In the genomic region with DNA sequence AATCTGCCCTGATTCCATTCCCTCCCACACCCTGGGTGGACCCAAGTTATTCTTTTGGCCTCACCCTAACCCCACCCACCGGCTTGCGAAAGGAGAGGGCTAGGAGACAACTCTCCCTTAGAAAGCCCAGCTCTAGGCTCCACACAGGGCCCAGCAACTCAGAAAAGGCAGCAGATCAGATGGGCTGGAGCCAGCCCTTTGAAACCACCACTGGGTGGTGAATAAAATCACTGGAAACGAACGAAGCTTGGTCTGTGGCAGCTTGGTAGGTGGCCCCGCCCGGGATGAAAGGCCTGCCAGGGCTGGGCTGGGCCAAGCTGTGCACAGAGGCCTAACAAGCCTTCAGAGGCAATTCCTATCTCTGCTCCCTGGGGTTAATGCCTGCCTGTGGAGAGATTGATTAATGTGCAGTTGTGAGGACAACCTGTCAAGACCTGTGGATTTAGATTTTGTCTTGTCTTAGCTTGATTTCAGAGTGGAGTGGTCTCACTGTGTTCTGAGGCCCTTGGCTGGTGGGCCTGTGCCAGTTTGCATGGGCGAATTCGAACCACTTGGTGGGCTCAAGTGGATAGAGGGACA, we compare ENCODE assay signal across 10 cellular contexts. TPM values are rescaled to one million over a fixed set of nuclear protein-coding genes. Genes with fewer than 3 reads are reported as not detected.
A peak's percentile ranks its signal among the peaks of the same experiment; 100 is the strongest.
DNase-seq lines count a peak whose midpoint lies in the region; ATAC-seq, FAIRE-seq and TF ChIP-seq lines count a peak whose summit lies in the region.
"Had no signal": no experiment of that assay in that cellular context is flagged by ENCODE, and none has a peak within 500 bp of the region (broad histone marks: within the 10 kb centered on the region; RNA-seq: fewer than 3 reads in every experiment).

No MANE protein-coding gene starts in this region.

- peaks cover 93% of the 10 kb centered on the region for H3K4me1 Mint-ChIP-seq in activated CD4-positive, alpha-beta memory T cell treated with anti-CD3 and anti-CD28 coated beads, Interleukin-2, amount 10 ng/mL, durations not matched to agents 7 days and 5 days
- H3K4me1 Mint-ChIP-seq in stimulated activated naive B cell treated with anti-CD40 and anti-IgM and Interleukin-4, amounts not matched to agents 10 μg/mL and 1 μg/mL and 100 μg/mL, for 72 hours = peaks cover 64 to 94% of the 10 kb centered on the region in 2 donors
- peaks cover 17 to 75% (median 26%) of the 10 kb centered on the region in 4 donors for H3K4me1 Mint-ChIP-seq in naive thymus-derived CD8-positive, alpha-beta T cell

- FAIRE-seq in D721Med (lab: Jason Lieb, UNC) = no peak

- no peak overlapping the region for H3K4me3 Mint-ChIP-seq in activated CD4-positive, alpha-beta memory T cell treated with anti-CD3 and anti-CD28 coated beads, Interleukin-2, amount 10 ng/mL, durations not matched to agents 7 days and 5 days
- H3K4me3 Mint-ChIP-seq in stimulated activated naive B cell treated with anti-CD40 and anti-IgM and Interleukin-4, amounts not matched to agents 10 μg/mL and 1 μg/mL and 100 μg/mL, for 72 hours = no peak overlapping the region
- no peak overlapping the region for H3K4me3 Mint-ChIP-seq in naive thymus-derived CD8-positive, alpha-beta T cell

- 46% methylated on average over 8 of the region's 8 CpGs for WGBS in right cardiac atrium

- H3K9me3 ChIP-seq in HUES6 (ENCODE audit: control insufficient read depth, insufficient read depth, low read depth, low read length) (no peaks in the 10 kb centered on the region), right cardiac atrium (ENCODE audit: control insufficient read depth, low read length) (no peaks in the 10 kb centered on the region), SJCRH30 (replicated peaks) (no peaks in the 10 kb centered on the region)

- no peak overlapping the region; the same call in 1 of the 2 replicates for H3K27ac ChIP-seq in HUES6 (ENCODE audit: low read depth, low read length)
- H3K27ac ChIP-seq in right cardiac atrium (ENCODE audit: low read length) = peak overlapping the region; percentile 40
- no peak overlapping the region for H3K27ac ChIP-seq in SJCRH30

- no peaks in the 10 kb centered on the region for H3K36me3 Mint-ChIP-seq in activated CD4-positive, alpha-beta memory T cell treated with anti-CD3 and anti-CD28 coated beads, Interleukin-2, amount 10 ng/mL, durations not matched to agents 7 days and 5 days (ENCODE audit: low read depth)
- H3K36me3 Mint-ChIP-seq in stimulated activated naive B cell treated with anti-CD40 and anti-IgM and Interleukin-4, amounts not matched to agents 10 μg/mL and 1 μg/mL and 100 μg/mL, for 72 hours = peaks cover 0 to 1% of the 10 kb centered on the region in 2 donors
- no peaks in the 10 kb centered on the region for H3K36me3 Mint-ChIP-seq in naive thymus-derived CD8-positive, alpha-beta T cell

- H3K4me1 ChIP-seq in HUES6 (ENCODE audit: control insufficient read depth, insufficient read depth, low read length) (peaks cover 60% of the 10 kb centered on the region), right cardiac atrium (ENCODE audit: control insufficient read depth, insufficient read depth, low read length) (peaks cover 10% of the 10 kb centered on the region), SJCRH30 (peaks cover 9% of the 10 kb centered on the region)

- intact Hi-C loops in right cardiac atrium (cut with DNase I) = loop anchor here in 1 of 4 donors (5.0 kb wide), 1 partner anchor 36 kb away; no protein-coding TSS in a partner anchor

- peak overlapping the region; percentile 76 for H3K27ac Mint-ChIP-seq in activated CD4-positive, alpha-beta memory T cell treated with anti-CD3 and anti-CD28 coated beads, Interleukin-2, amount 10 ng/mL, durations not matched to agents 7 days and 5 days
- H3K27ac Mint-ChIP-seq in stimulated activated naive B cell treated with anti-CD40 and anti-IgM and Interleukin-4, amounts not matched to agents 10 μg/mL and 1 μg/mL and 100 μg/mL, for 72 hours = peak overlapping the region; percentile 48
- H3K27ac Mint-ChIP-seq in naive thymus-derived CD8-positive, alpha-beta T cell = peak overlapping the region in 5 of 10 donors; percentile 20 to 80 (median 54)

- H3K4me3 ChIP-seq in HUES6 (ENCODE audit: low read depth, low read length) = no peak overlapping the region
- H3K4me3 ChIP-seq in right cardiac atrium (ENCODE audit: low read length) = no peak overlapping the region
- H3K4me3 ChIP-seq in SJCRH30 = no peak overlapping the region

- CTCF ChIA-PET in activated CD4-positive, alpha-beta memory T cell treated with anti-CD3 and anti-CD28 coated beads, Interleukin-2, amount 10 ng/mL, durations not matched to agents 7 days and 5 days (lab: Charles Lee) = interaction anchor here (1.1 to 6.9 kb wide), 11 partner anchors 8 to 307 kb away, joined by 4 to 59 read pairs (median 7); a partner anchor contains a TSS

- no peaks in the 10 kb centered on the region for H3K27me3 Mint-ChIP-seq in activated CD4-positive, alpha-beta memory T cell treated with anti-CD3 and anti-CD28 coated beads, Interleukin-2, amount 10 ng/mL, durations not matched to agents 7 days and 5 days
- no peaks in the 10 kb centered on the region for H3K27me3 Mint-ChIP-seq in stimulated activated naive B cell treated with anti-CD40 and anti-IgM and Interleukin-4, amounts not matched to agents 10 μg/mL and 1 μg/mL and 100 μg/mL, for 72 hours
- peaks cover 0 to 25% (median 7%) of the 10 kb centered on the region in 5 donors for H3K27me3 Mint-ChIP-seq in naive thymus-derived CD8-positive, alpha-beta T cell

- TF ChIP-seq CTCF in D721Med (IDR thresholded peaks at IDR 0.05; ENCODE audit: insufficient read depth, missing control alignments) = no peak

- peak overlapping the region; percentile 47 for H3K9ac ChIP-seq in HUES6 (ENCODE audit: low read length)

- no peaks in the 10 kb centered on the region for H3K9me3 Mint-ChIP-seq in activated CD4-positive, alpha-beta memory T cell treated with anti-CD3 and anti-CD28 coated beads, Interleukin-2, amount 10 ng/mL, durations not matched to agents 7 days and 5 days
- H3K9me3 Mint-ChIP-seq in stimulated activated naive B cell treated with anti-CD40 and anti-IgM and Interleukin-4, amounts not matched to agents 10 μg/mL and 1 μg/mL and 100 μg/mL, for 72 hours = no peaks in the 10 kb centered on the region
- no peaks in the 10 kb centered on the region for H3K9me3 Mint-ChIP-seq in naive thymus-derived CD8-positive, alpha-beta T cell

- H3K36me3 ChIP-seq in HUES6 (ENCODE audit: control insufficient read depth, insufficient read depth, low read length) (no peaks in the 10 kb centered on the region), SJCRH30 (no peaks in the 10 kb centered on the region)

- H3K27me3 ChIP-seq in HUES6 (ENCODE audit: control insufficient read depth, insufficient read depth, low read length) (no peaks in the 10 kb centered on the region), right cardiac atrium (ENCODE audit: control insufficient read depth, insufficient read depth) (no peaks in the 10 kb centered on the region), SJCRH30 (no peaks in the 10 kb centered on the region)

- peak; percentile 60 for DNase-seq in activated CD4-positive, alpha-beta memory T cell treated with anti-CD3 and anti-CD28 coated beads, Interleukin-2, amount 10 ng/mL, durations not matched to agents 7 days and 5 days
- DNase-seq in right cardiac atrium (peak; percentile 88 to 94 (median 93)), D721Med (ENCODE audit: insufficient read length, low spot score) (no peak), SJCRH30 (no peak)
- DNase-seq in stimulated activated naive B cell treated with anti-CD40 and anti-IgM and Interleukin-4, amounts not matched to agents 10 μg/mL and 1 μg/mL and 100 μg/mL, for 72 hours = no peak
- no peak for DNase-seq in naive thymus-derived CD8-positive, alpha-beta T cell
- no peak for DNase-seq in stimulated activated naive CD4-positive, alpha-beta T cell treated with Interleukin-2 at 50 U/mL for 16 hours (lab: John Stamatoyannopoulos, UW)
- DNase-seq: activated CD4-positive, CD25-positive, alpha-beta regulatory T cell treated with anti-CD3 and anti-CD28 coated beads, Interleukin-2, amount 50 U/mL, for 72 hours had no signal

- POLR2A ChIA-PET in activated CD4-positive, alpha-beta memory T cell treated with anti-CD3 and anti-CD28 coated beads, Interleukin-2, amount 10 ng/mL, durations not matched to agents 7 days and 5 days (lab: Charles Lee) = interaction anchor here (0.6 to 18.8 kb wide), 14 partner anchors 10 to 525 kb away, joined by 3 to 588 read pairs (median 8); a partner anchor contains a TSS
- POLR2A ChIA-PET in naive thymus-derived CD8-positive, alpha-beta T cell (lab: Charles Lee) = no interaction called here

- ATAC-seq in right cardiac atrium = peak; percentile 93 to 94
- no peak for ATAC-seq in stimulated activated naive B cell treated with anti-CD40 and anti-IgM and Interleukin-4, amounts not matched to agents 10 μg/mL and 1 μg/mL and 100 μg/mL, for 72 hours (replicated peaks)
- ATAC-seq in naive thymus-derived CD8-positive, alpha-beta T cell = no peak

RNA-seq across cellular contexts. Expression of a gene that starts 38.8 kb away (rescaled TPM):
- 100 to 1,000 TPM; 316 to 318 TPM for total RNA-seq in activated CD4-positive, alpha-beta memory T cell treated with anti-CD3 and anti-CD28 coated beads, Interleukin-2, amount 10 ng/mL, durations not matched to agents 7 days and 5 days
- 10 to 100 TPM; 33.6 to 65.9 (median 39.2) TPM for total RNA-seq in right cardiac atrium
- 22.9 TPM for polyA plus RNA-seq in right cardiac atrium
- total RNA-seq in SJCRH30 (2014; rRNA removed; shearing (Covaris generic)) = 6.3 and 10.8 TPM in 2 replicates
- 1 to 10 TPM; 4.5 to 5.1 TPM for total RNA-seq in naive thymus-derived CD8-positive, alpha-beta T cell
- 1 to 10 TPM; 1.1 to 10.0 (median 1.8) TPM for polyA plus RNA-seq in naive thymus-derived CD8-positive, alpha-beta T cell
- polyA plus RNA-seq: neural cell had no signal

Comparison
In these comparisons a context has a peak if more than half of its experiments do, and no peak if none do; other contexts are left out.
1. DNase-seq: peak in activated CD4-positive, alpha-beta memory T cell treated with anti-CD3 and anti-CD28 coated beads, Interleukin-2, amount 10 ng/mL, durations not matched to agents 7 days and 5 days (single experiment) and right cardiac atrium (3 of 3); none in stimulated activated naive B cell treated with anti-CD40 and anti-IgM and Interleukin-4, amounts not matched to agents 10 μg/mL and 1 μg/mL and 100 μg/mL, for 72 hours (single experiment), D721Med (single experiment), SJCRH30 (0 of 2), naive thymus-derived CD8-positive, alpha-beta T cell (0 of 10) and stimulated activated naive CD4-positive, alpha-beta T cell treated with Interleukin-2 at 50 U/mL for 16 hours (single experiment).
2. ATAC-seq: peak in right cardiac atrium (2 of 2); none in stimulated activated naive B cell treated with anti-CD40 and anti-IgM and Interleukin-4, amounts not matched to agents 10 μg/mL and 1 μg/mL and 100 μg/mL, for 72 hours (0 of 2) and naive thymus-derived CD8-positive, alpha-beta T cell (0 of 2).
3. RNA of a gene that starts 38.8 kb away (total RNA-seq): 316 to 318 TPM in activated CD4-positive, alpha-beta memory T cell treated with anti-CD3 and anti-CD28 coated beads, Interleukin-2, amount 10 ng/mL, durations not matched to agents 7 days and 5 days; 33.6 to 65.9 TPM in right cardiac atrium, 6.3 to 10.8 TPM in SJCRH30 and 4.5 to 5.1 TPM in naive thymus-derived CD8-positive, alpha-beta T cell; every median in the first group is over 4 times any median in the second.